19 cellular contexts compared by ENCODE assay signal in the genomic region with DNA sequence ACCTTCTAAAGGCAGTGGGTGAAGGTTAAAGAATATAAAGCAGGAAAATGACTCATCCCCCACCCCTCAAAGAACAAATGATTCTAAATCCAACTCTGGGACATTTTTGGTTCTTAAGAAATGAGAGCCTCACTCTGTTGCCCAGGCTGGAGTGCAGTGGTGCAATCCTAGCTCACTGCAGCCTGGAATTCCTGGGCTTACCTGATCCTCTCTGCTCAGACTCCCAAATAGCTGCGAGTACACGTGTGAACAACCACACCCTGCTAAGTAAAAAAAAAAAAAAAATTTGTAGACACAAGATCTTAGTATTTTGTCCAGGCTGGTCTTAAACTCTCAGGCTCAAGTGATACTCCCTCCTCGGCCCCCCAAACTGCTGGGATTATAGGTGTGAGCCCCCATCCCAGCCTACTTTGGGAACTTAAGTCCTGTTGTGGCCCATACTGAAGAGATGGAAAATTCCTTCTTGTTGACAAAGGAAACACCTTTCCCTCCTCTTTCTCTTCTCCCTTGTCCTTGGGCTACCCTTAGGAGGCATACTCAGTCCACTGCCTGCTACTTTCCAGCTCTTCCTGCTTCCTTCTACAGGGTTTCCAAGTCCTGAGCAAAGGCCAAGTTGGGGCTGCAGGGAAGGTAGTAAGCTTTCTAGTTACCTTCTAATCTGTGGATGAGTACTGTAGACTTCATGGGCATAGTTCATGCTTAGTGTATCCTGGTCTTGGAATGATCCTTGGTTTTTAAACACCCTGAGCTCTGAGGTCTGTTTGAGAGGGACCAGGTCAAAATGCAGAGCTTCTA.
"Had no signal": no experiment of that assay in that cellular context is flagged by ENCODE, and none has a peak within 500 bp of the region (broad histone marks: within the 10 kb centered on the region; RNA-seq: fewer than 3 reads in every experiment).

No MANE protein-coding gene starts in this region.

- H3K4me1 Mint-ChIP-seq: activated naive CD4-positive, alpha-beta T cell treated with anti-CD3 and anti-CD28 coated beads, Interleukin-2, amount 50 U/mL, for 24 hours; memory B cell; T-cell had no signal

- H3K36me3 Mint-ChIP-seq: activated naive CD4-positive, alpha-beta T cell treated with anti-CD3 and anti-CD28 coated beads, Interleukin-2, amount 50 U/mL, for 24 hours; brain; memory B cell; T-cell had no signal

- H3K9me3 Mint-ChIP-seq: activated naive CD4-positive, alpha-beta T cell treated with anti-CD3 and anti-CD28 coated beads, Interleukin-2, amount 50 U/mL, for 24 hours; memory B cell; T-helper 2 cell treated with Interferon-gamma antibody and Interleukin-4, amounts not matched to agents 5 μg/mL and 100 μg/mL, for 36 hours had no signal

- ATAC-seq: activated CD8-positive, alpha-beta T cell treated with anti-CD3 and anti-CD28 coated beads, Interleukin-2, amount 10 ng/mL, durations not matched to agents 7 days and 5 days; left cardiac atrium; T-cell had no signal

- H3K27ac Mint-ChIP-seq: activated CD8-positive, alpha-beta T cell treated with anti-CD3 and anti-CD28 coated beads, Interleukin-2, amount 10 ng/mL, durations not matched to agents 7 days and 5 days; activated naive CD4-positive, alpha-beta T cell treated with anti-CD3 and anti-CD28 coated beads, Interleukin-2, amount 50 U/mL, for 24 hours; memory B cell; T-cell; T-helper 2 cell treated with Interferon-gamma antibody and Interleukin-4, amounts not matched to agents 5 μg/mL and 100 μg/mL, for 36 hours had no signal

- H3K27me3 Mint-ChIP-seq: activated naive CD4-positive, alpha-beta T cell treated with anti-CD3 and anti-CD28 coated beads, Interleukin-2, amount 50 U/mL, for 24 hours; memory B cell had no signal

- H3K4me3 Mint-ChIP-seq: activated CD8-positive, alpha-beta T cell treated with anti-CD3 and anti-CD28 coated beads, Interleukin-2, amount 10 ng/mL, durations not matched to agents 7 days and 5 days; activated naive CD4-positive, alpha-beta T cell treated with anti-CD3 and anti-CD28 coated beads, Interleukin-2, amount 50 U/mL, for 24 hours; brain; memory B cell; T-cell; T-helper 2 cell treated with Interferon-gamma antibody and Interleukin-4, amounts not matched to agents 5 μg/mL and 100 μg/mL, for 36 hours had no signal

- DNase-seq: activated CD4-positive, alpha-beta T cell treated with anti-CD3 and anti-CD28 coated beads for 1 hour; activated CD4-positive, alpha-beta T cell treated with anti-CD3 and anti-CD28 coated beads, Interleukin-2, amount 50 U/mL, for 1 hour; activated CD8-positive, alpha-beta T cell treated with anti-CD3 and anti-CD28 coated beads, Interleukin-2, amount 10 ng/mL, durations not matched to agents 7 days and 5 days; activated gamma-delta T cell treated with Interleukin-2 at 50 U/mL for 16 hours; activated T-cell treated with anti-CD3 and anti-CD28 coated beads, Interleukin-2, amount 50 U/mL, for 1 hour; anterior cingulate cortex; central memory CD4-positive, alpha-beta T cell; dermis blood vessel endothelial cell; effector CD8-positive, alpha-beta T cell; glutamatergic neuron; hypothalamus; left cardiac atrium; stimulated activated CD4-positive, alpha-beta T cell treated with anti-CD3 and anti-CD28 coated beads, Interleukin-4, amount 100 ng/mL, for 24 hours; stimulated activated naive CD4-positive, alpha-beta T cell treated with Interleukin-2 at 50 U/mL for 16 hours; T-cell had no signal
